1 cellular context compared by ENCODE assay signal in genomic region chr13:21677075-21677628, GRCh38.
TF ChIP-seq lines count a peak whose summit lies in the region.

No MANE protein-coding gene starts in this region.

TF ChIP-seq in H1, 55 proteins besides CTCF, POLR2A, EP300 and RAD21:
- no peak for TF ChIP-seq POU5F1 (IDR thresholded peaks at IDR 0.05; ENCODE audit: low read depth, low read length)
- no peak for TF ChIP-seq CREB1 (IDR thresholded peaks at IDR 0.05)
- no peak for TF ChIP-seq BACH1 (IDR thresholded peaks at IDR 0.05; ENCODE audit: low read length)
- no peak for TF ChIP-seq RFX5 (IDR thresholded peaks at IDR 0.05; ENCODE audit: borderline replicate concordance, low read depth, low read length)
- TF ChIP-seq SP2 (IDR thresholded peaks at IDR 0.05; ENCODE audit: low read length) = no peak
- no peak for TF ChIP-seq ZNF274 (IDR thresholded peaks at IDR 0.05; ENCODE audit: borderline replicate concordance, extremely low read depth, low read length)
- TF ChIP-seq MAFK (IDR thresholded peaks at IDR 0.05; ENCODE audit: low read depth, low read length) = no peak
- TF ChIP-seq SAP30 (IDR thresholded peaks at IDR 0.05; ENCODE audit: insufficient read depth, insufficient replicate concordance, low read length) = no peak
- TF ChIP-seq RNF2 (IDR thresholded peaks at IDR 0.05; ENCODE audit: borderline replicate concordance, low read depth, low read length, missing control alignments, poor library complexity, severe bottlenecking) = no peak
- no peak for TF ChIP-seq E2F6 (IDR thresholded peaks at IDR 0.05)
- TF ChIP-seq PHF8 (conservative IDR thresholded peaks at IDR 0.05; ENCODE audit: low read depth, low read length) = no peak
- TF ChIP-seq SP4 (IDR thresholded peaks at IDR 0.05; ENCODE audit: low read length) = no peak
- TF ChIP-seq SIRT6 (IDR thresholded peaks at IDR 0.05; ENCODE audit: low read length) = no peak
- no peak for TF ChIP-seq SUZ12 (IDR thresholded peaks at IDR 0.05; ENCODE audit: low read length)
- TF ChIP-seq ATF2 (IDR thresholded peaks at IDR 0.05; ENCODE audit: low read length) = no peak
- TF ChIP-seq TAF1 (IDR thresholded peaks at IDR 0.05; ENCODE audit: low read depth, low read length) = no peak
